Comparison of ENCODE assay signal across 13 cellular contexts in genomic region chr3:183692436-183692835, GRCh38.
"Had no signal": no experiment of that assay in that cellular context is flagged by ENCODE, and none has a peak within 500 bp of the region (broad histone marks: within the 10 kb centered on the region; RNA-seq: fewer than 3 reads in every experiment).

No MANE protein-coding gene starts in this region.

- H3K27me3 Mint-ChIP-seq: effector memory CD8-positive, alpha-beta T cell had no signal

- H3K9me3 Mint-ChIP-seq: activated naive CD4-positive, alpha-beta T cell treated with anti-CD3 and anti-CD28 coated beads, Interleukin-2, amount 10 ng/mL, durations not matched to agents 7 days and 5 days; dendritic cell treated with granulocyte-macrophage colony-stimulating factor and Interleukin-4, amounts not matched to agents 40 ng/mL and 50 ng/mL, for 4 days; effector memory CD8-positive, alpha-beta T cell; nephron had no signal

- H3K27ac Mint-ChIP-seq: activated naive CD4-positive, alpha-beta T cell treated with anti-CD3 and anti-CD28 coated beads, Interleukin-2, amount 10 ng/mL, durations not matched to agents 7 days and 5 days; dendritic cell treated with granulocyte-macrophage colony-stimulating factor and Interleukin-4, amounts not matched to agents 40 ng/mL and 50 ng/mL, for 4 days; effector memory CD8-positive, alpha-beta T cell had no signal

- H3K27ac ChIP-seq: ascending aorta, breast epithelium, epithelial cell of prostate, ovary had no signal

- H3K36me3 ChIP-seq: ascending aorta, breast epithelium, ovary had no signal

- ATAC-seq: effector memory CD8-positive, alpha-beta T cell had no signal

- H3K4me1 ChIP-seq: ascending aorta, breast epithelium had no signal

- DNase-seq: activated CD4-positive, alpha-beta T cell treated with anti-CD3 and anti-CD28 coated beads for 1 hour; activated CD4-positive, alpha-beta T cell treated with anti-CD3 and anti-CD28 coated beads, Interleukin-2, amount 50 U/mL, for 48 hours; activated naive CD4-positive, alpha-beta T cell treated with anti-CD3 and anti-CD28 coated beads, Interleukin-2, amount 10 ng/mL, durations not matched to agents 7 days and 5 days; effector memory CD8-positive, alpha-beta T cell; foreskin melanocyte; ovary; stimulated activated CD4-positive, alpha-beta T cell treated with anti-CD3 and anti-CD28 coated beads, Interleukin-12 subunit alpha, Interleukin-12 subunit beta, amount 100 ng/mL, for 4 hours; stimulated activated CD4-positive, alpha-beta T cell treated with anti-CD3 and anti-CD28 coated beads, Interleukin-2, amount 100 ng/mL, for 24 hours had no signal

- H3K27me3 ChIP-seq: ascending aorta, breast epithelium, ovary had no signal

- H3K4me3 ChIP-seq: ascending aorta, breast epithelium, ovary had no signal

- H3K9me3 ChIP-seq: ascending aorta, breast epithelium, ovary had no signal

- H3K4me3 Mint-ChIP-seq: activated naive CD4-positive, alpha-beta T cell treated with anti-CD3 and anti-CD28 coated beads, Interleukin-2, amount 10 ng/mL, durations not matched to agents 7 days and 5 days; dendritic cell treated with granulocyte-macrophage colony-stimulating factor and Interleukin-4, amounts not matched to agents 40 ng/mL and 50 ng/mL, for 4 days; effector memory CD8-positive, alpha-beta T cell; nephron had no signal
